ENCODE assay signal across 8 cellular contexts in genomic region chr6:2353412-2354137, GRCh38.
DNase-seq lines count a peak whose midpoint lies in the region; ATAC-seq and TF ChIP-seq lines count a peak whose summit lies in the region.

No MANE protein-coding gene starts in this region.

- H3K4me2 ChIP-seq in DOHH2 (ENCODE audit: low read length) (no peak overlapping the region), trophoblast cell (ENCODE audit: low read length) (no peak overlapping the region)

- H3F3A ChIP-seq in DOHH2 (ENCODE audit: control insufficient read depth, insufficient read depth): no peaks in the 10 kb centered on the region

- H2BK5ac ChIP-seq in trophoblast cell (ENCODE audit: low read depth, low read length, poor library complexity): no peak overlapping the region

- no peak overlapping the region for H2BK120ac ChIP-seq in trophoblast cell (ENCODE audit: insufficient read depth, low read length, poor library complexity)

- H4K8ac ChIP-seq in trophoblast cell (ENCODE audit: low read depth, low read length): no peak overlapping the region

- H3K27me3 ChIP-seq in DOHH2 (ENCODE audit: control insufficient read depth, low read length): no peaks in the 10 kb centered on the region
- H3K27me3 ChIP-seq in RWPE2 (ENCODE audit: insufficient read depth, poor library complexity, severe bottlenecking): no peaks in the 10 kb centered on the region
- H3K27me3 ChIP-seq in trophoblast cell (ENCODE audit: insufficient read depth, low read length): no peaks in the 10 kb centered on the region

- H3K9me3 ChIP-seq in DOHH2 (ENCODE audit: control insufficient read depth, insufficient read depth, low read length): no peaks in the 10 kb centered on the region
- H3K9me3 ChIP-seq in RWPE2 (ENCODE audit: severe bottlenecking): no peaks in the 10 kb centered on the region
- no peaks in the 10 kb centered on the region for H3K9me3 ChIP-seq in trophoblast cell (ENCODE audit: insufficient read depth, low read depth, low read length)

- H3K9ac ChIP-seq in trophoblast cell (ENCODE audit: low read length): no peak overlapping the region

- DNase-seq in Kasumi-1 (lab: John Stamatoyannopoulos, UW) (peak; percentile 65 to 82), RWPE2 (ENCODE audit: low spot score) (no peak), globus pallidus (ENCODE audit: low spot score) (peak; percentile 53), trophoblast cell (peak; percentile 84 to 94)
- peak; percentile 53 for DNase-seq in activated naive CD4-positive, alpha-beta T cell treated with Interleukin-2 at 50 U/mL for 16 hours

- H3K4ac ChIP-seq in trophoblast cell (ENCODE audit: low read depth, low read length): no peak overlapping the region

- H3K27ac ChIP-seq in DOHH2 (ENCODE audit: low read depth, low read length) (no peak overlapping the region), RWPE2 (ENCODE audit: poor library complexity, severe bottlenecking) (no peak overlapping the region), trophoblast cell (ENCODE audit: low read depth, low read length) (no peak overlapping the region)

- H2AFZ ChIP-seq in trophoblast cell (ENCODE audit: insufficient read depth, low read length, poor library complexity): no peak overlapping the region

- no peak overlapping the region for H3K23ac ChIP-seq in trophoblast cell (ENCODE audit: low read length)

- no peaks in the 10 kb centered on the region for H3K79me1 ChIP-seq in trophoblast cell (ENCODE audit: low read length)

- H3K4me3 ChIP-seq in DOHH2 (ENCODE audit: low read length) (no peak overlapping the region), RWPE2 (ENCODE audit: severe bottlenecking) (no peak overlapping the region), trophoblast cell (ENCODE audit: low read depth, low read length) (no peak overlapping the region)

- no CpG with 5 or more reads among the region's 10 CpGs for WGBS in trophoblast cell (ENCODE audit: extremely low coverage, insufficient coverage, insufficient read length)

- H2BK12ac ChIP-seq in trophoblast cell (ENCODE audit: low read length): no peak overlapping the region

- H4K20me1 ChIP-seq in DOHH2 (ENCODE audit: control insufficient read depth, insufficient read depth, low read depth, low read length): peaks cover 4% of the 10 kb centered on the region; the same call in 1 of the 2 replicates

- H3K4me1 ChIP-seq in DOHH2 (ENCODE audit: control insufficient read depth, low read length): no peaks in the 10 kb centered on the region
- no peaks in the 10 kb centered on the region for H3K4me1 ChIP-seq in RWPE2 (ENCODE audit: insufficient read depth, poor library complexity, severe bottlenecking)
- no peaks in the 10 kb centered on the region for H3K4me1 ChIP-seq in trophoblast cell (ENCODE audit: control insufficient read depth in 1 of 2, insufficient read depth in 2 of 2, low read length in 2 of 2)

- no peak overlapping the region for H4K91ac ChIP-seq in trophoblast cell (ENCODE audit: low read depth, low read length)

- H3K36me3 ChIP-seq in DOHH2 (ENCODE audit: control insufficient read depth, low read length) (no peaks in the 10 kb centered on the region), RWPE2 (ENCODE audit: low read depth) (no peaks in the 10 kb centered on the region), trophoblast cell (ENCODE audit: control insufficient read depth in 1 of 2, insufficient read depth in 2 of 2, low read length in 2 of 2) (no peaks in the 10 kb centered on the region)

- H3K14ac ChIP-seq in trophoblast cell (ENCODE audit: low read length): no peak overlapping the region

- H3K79me2 ChIP-seq in DOHH2 (ENCODE audit: control insufficient read depth, low read length): no peaks in the 10 kb centered on the region
- no peaks in the 10 kb centered on the region for H3K79me2 ChIP-seq in trophoblast cell (ENCODE audit: control insufficient read depth, insufficient read depth, low read length, poor library complexity)

- peak; percentile 48 for ATAC-seq in RWPE2 (ENCODE audit: low read depth)
- no peak for ATAC-seq in HG02884 (IDR thresholded peaks at IDR 0.05; ENCODE audit: unreplicated experiment)
- ATAC-seq in HG03432 (IDR thresholded peaks at IDR 0.05; ENCODE audit: unreplicated experiment): no peak

- TF ChIP-seq CTCF in DOHH2 (IDR thresholded peaks at IDR 0.05; ENCODE audit: low read depth, low read length, poor library complexity, severe bottlenecking) (peak; percentile 83), RWPE2 (IDR thresholded peaks at IDR 0.05; ENCODE audit: poor library complexity, severe bottlenecking) (peak; percentile 90)

- no peak overlapping the region for H2AK5ac ChIP-seq in trophoblast cell (ENCODE audit: low read length)

- H3K18ac ChIP-seq in trophoblast cell (ENCODE audit: low read length): no peak overlapping the region

- H3K9me2 ChIP-seq in DOHH2 (replicated peaks; ENCODE audit: control insufficient read depth, low read length): no peaks in the 10 kb centered on the region

- no peak overlapping the region for H4K12ac ChIP-seq in trophoblast cell (ENCODE audit: low read depth, low read length)
